ENCODE assay signal across 33 cellular contexts in genomic region chr1:17941396-17941795, GRCh38.
"Had no signal": no experiment of that assay in that cellular context is flagged by ENCODE, and none has a peak within 500 bp of the region (broad histone marks: within the 10 kb centered on the region; RNA-seq: fewer than 3 reads in every experiment).

No MANE protein-coding gene starts in this region.

- DNase-seq: activated effector memory CD4-positive, alpha-beta T cell treated with anti-CD3 and anti-CD28 coated beads, Interleukin-2, amount 50 U/mL, for 16 hours; activated effector memory CD4-positive, alpha-beta T cell treated with Interleukin-2 at 50 U/mL for 16 hours; activated gamma-delta T cell; activated gamma-delta T cell treated with Interleukin-2 at 50 U/mL for 16 hours; activated naive CD4-positive, alpha-beta T cell; activated naive CD4-positive, alpha-beta T cell treated with anti-CD3 and anti-CD28 coated beads for 36 hours; activated naive CD4-positive, alpha-beta T cell treated with anti-CD3 and anti-CD28 coated beads, Interleukin-2, amount 10 ng/mL, durations not matched to agents 7 days and 5 days; activated naive CD4-positive, alpha-beta T cell treated with anti-CD3 and anti-CD28 coated beads, Interleukin-2, amount 50 U/mL, for 16 hours; activated naive CD4-positive, alpha-beta T cell treated with Interleukin-2 at 50 U/mL for 16 hours; activated naive CD8-positive, alpha-beta T cell treated with anti-CD3 and anti-CD28 coated beads for 36 hours; activated naive CD8-positive, alpha-beta T cell treated with anti-CD3 and anti-CD28 coated beads, Interleukin-2, amount 10 ng/mL, durations not matched to agents 7 days and 5 days; activated naive CD8-positive, alpha-beta T cell treated with anti-CD3 and anti-CD28 coated beads, Interleukin-2, amount 50 U/mL, for 24 hours; activated T-cell treated with anti-CD3 and anti-CD28 coated beads, Interleukin-2, amount 50 U/mL, for 1 hour; activated T-cell treated with anti-CD3 and anti-CD28 coated beads, Interleukin-2, amount 50 U/mL, for 24 hours; activated T-cell treated with anti-CD3 and anti-CD28 coated beads, Interleukin-2, amount 50 U/mL, for 4 hours; activated T-cell treated with anti-CD3 and anti-CD28 coated beads, Interleukin-2, amount 50 U/mL, for 48 hours; activated T-cell treated with anti-CD3 and anti-CD28 coated beads, Interleukin-2, amount 50 U/mL, for 72 hours; adrenal gland; amniotic stem cell; amygdala; aorta; body of pancreas; brain microvascular endothelial cell; caudate nucleus; central memory CD4-positive, alpha-beta T cell; cerebellar nuclear complex had no signal

- ATAC-seq: activated naive CD4-positive, alpha-beta T cell treated with anti-CD3 and anti-CD28 coated beads, Interleukin-2, amount 50 U/mL, for 72 hours; activated naive CD8-positive, alpha-beta T cell treated with anti-CD3 and anti-CD28 coated beads, Interleukin-2, amount 50 U/mL, for 24 hours; activated T-cell treated with anti-CD3 and anti-CD28 coated beads, Interleukin-2, amount 50 U/mL, for 4 hours; activated T-helper 17 cell treated with anti-CD3 and anti-CD28 coated beads, Interleukin-2, amount 50 U/mL, for 72 hours; body of pancreas had no signal

- H3K4me3 ChIP-seq: adrenal gland, ascending aorta, body of pancreas, breast epithelium, cardiac muscle cell had no signal

- H3K4me1 ChIP-seq: adrenal gland, ascending aorta, body of pancreas, breast epithelium had no signal

- H3K27ac ChIP-seq: adrenal gland, ascending aorta, body of pancreas, brain microvascular endothelial cell, breast epithelium, cardiac muscle cell had no signal

- FAIRE-seq: astrocyte, bronchial epithelial cell had no signal

- H3K36me3 ChIP-seq: adrenal gland, ascending aorta, brain microvascular endothelial cell, breast epithelium, cardiac muscle cell had no signal

- H3K9me3 ChIP-seq: adrenal gland, ascending aorta, body of pancreas, breast epithelium had no signal

- H3K27me3 ChIP-seq: ascending aorta, body of pancreas, brain microvascular endothelial cell had no signal
